18 cellular contexts compared by ENCODE assay signal in the genomic region with DNA sequence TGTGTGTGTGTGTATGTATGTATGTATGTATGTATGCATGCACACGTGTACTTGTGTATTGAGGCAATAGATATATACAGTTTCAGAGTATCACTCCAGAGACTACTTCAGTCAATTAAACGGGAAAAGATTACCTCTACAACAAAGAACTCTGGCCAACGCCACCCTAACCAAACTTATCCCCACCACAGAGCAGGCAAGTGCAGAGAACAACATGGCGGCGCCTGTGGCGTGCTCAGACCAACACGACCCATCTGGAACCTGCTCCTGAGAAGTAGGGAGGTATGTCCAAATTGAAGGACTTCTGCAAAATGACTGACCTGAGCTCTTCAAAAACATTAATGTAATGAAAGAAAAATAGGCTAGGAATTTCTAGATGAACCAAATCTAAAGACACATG. TPM values are rescaled to one million over a fixed set of nuclear protein-coding genes. Genes with fewer than 3 reads are reported as not detected.
DNase-seq lines count a peak whose midpoint lies in the region; ATAC-seq and TF ChIP-seq lines count a peak whose summit lies in the region.
"Had no signal": no experiment of that assay in that cellular context is flagged by ENCODE, and none has a peak within 500 bp of the region (broad histone marks: within the 10 kb centered on the region; RNA-seq: fewer than 3 reads in every experiment).

No MANE protein-coding gene starts in this region.

- DNase-seq in activated CD4-positive, alpha-beta memory T cell treated with anti-CD3 and anti-CD28 coated beads for 36 hours: no peak
- DNase-seq in activated CD4-positive, alpha-beta memory T cell treated with anti-CD3 and anti-CD28 coated beads, Interleukin-2, amount 10 ng/mL, durations not matched to agents 7 days and 5 days: no peak
- DNase-seq in GM13976 (ENCODE audit: low spot score) (peak; percentile 1), progenitor cell of endocrine pancreas (ENCODE audit: low spot score, unreplicated experiment) (no peak), NCI-H146 treated with DMSO at 0.1 percent for 48 hours (lab: John Stamatoyannopoulos, UW; ENCODE audit: unreplicated experiment) (no peak)
- no peak for DNase-seq in central memory CD8-positive, alpha-beta T cell (ENCODE audit: low spot score in 2 of 2)
- DNase-seq: amniotic stem cell; dermis blood vessel endothelial cell; immature natural killer cell; KBM-7; left lung; midbrain; NCI-H1930; NCI-H510A; spleen; stimulated activated CD4-positive, alpha-beta T cell treated with anti-CD3 and anti-CD28 coated beads, Interleukin-4, amount 100 ng/mL, for 4 hours had no signal

- TF ChIP-seq CTCF in GM13976 (IDR thresholded peaks at IDR 0.05; ENCODE audit: borderline replicate concordance, control extremely low read depth, extremely low read depth, insufficient read depth, missing control alignments) (no peak), progenitor cell of endocrine pancreas (IDR thresholded peaks at IDR 0.05; ENCODE audit: unreplicated experiment) (no peak)

- H3K9me3 Mint-ChIP-seq in activated CD4-positive, alpha-beta memory T cell treated with anti-CD3 and anti-CD28 coated beads for 36 hours: no peaks in the 10 kb centered on the region
- H3K9me3 Mint-ChIP-seq in activated CD4-positive, alpha-beta memory T cell treated with anti-CD3 and anti-CD28 coated beads, Interleukin-2, amount 10 ng/mL, durations not matched to agents 7 days and 5 days: no peaks in the 10 kb centered on the region
- H3K9me3 Mint-ChIP-seq in central memory CD8-positive, alpha-beta T cell: no peaks in the 10 kb centered on the region
- H3K9me3 Mint-ChIP-seq in progenitor cell of endocrine pancreas (ENCODE audit: low read depth): no peaks in the 10 kb centered on the region
- H3K9me3 Mint-ChIP-seq: immature natural killer cell had no signal

- H3K4me1 Mint-ChIP-seq in activated CD4-positive, alpha-beta memory T cell treated with anti-CD3 and anti-CD28 coated beads for 36 hours (ENCODE audit: low read depth): peaks cover 67% of the 10 kb centered on the region
- H3K4me1 Mint-ChIP-seq in activated CD4-positive, alpha-beta memory T cell treated with anti-CD3 and anti-CD28 coated beads, Interleukin-2, amount 10 ng/mL, durations not matched to agents 7 days and 5 days: peaks cover 75% of the 10 kb centered on the region
- H3K4me1 Mint-ChIP-seq in central memory CD8-positive, alpha-beta T cell: peaks cover 72% of the 10 kb centered on the region
- peaks cover 40% of the 10 kb centered on the region for H3K4me1 Mint-ChIP-seq in progenitor cell of endocrine pancreas (ENCODE audit: low read depth)

- POLR2A ChIA-PET in activated CD4-positive, alpha-beta memory T cell treated with anti-CD3 and anti-CD28 coated beads for 36 hours (lab: Charles Lee): no interaction called here
- POLR2A ChIA-PET in activated CD4-positive, alpha-beta memory T cell treated with anti-CD3 and anti-CD28 coated beads, Interleukin-2, amount 10 ng/mL, durations not matched to agents 7 days and 5 days (lab: Charles Lee): interaction anchor here (1.7 kb wide), 1 partner anchor 13 kb away, joined by 10 read pairs; a partner anchor contains a TSS

- no peak overlapping the region for H3K4me3 Mint-ChIP-seq in activated CD4-positive, alpha-beta memory T cell treated with anti-CD3 and anti-CD28 coated beads for 36 hours
- no peak overlapping the region for H3K4me3 Mint-ChIP-seq in activated CD4-positive, alpha-beta memory T cell treated with anti-CD3 and anti-CD28 coated beads, Interleukin-2, amount 10 ng/mL, durations not matched to agents 7 days and 5 days
- H3K4me3 Mint-ChIP-seq in central memory CD8-positive, alpha-beta T cell: no peak overlapping the region
- no peak overlapping the region for H3K4me3 Mint-ChIP-seq in progenitor cell of endocrine pancreas (ENCODE audit: low read depth)
- H3K4me3 Mint-ChIP-seq: immature natural killer cell had no signal

- ATAC-seq in central memory CD8-positive, alpha-beta T cell (replicated peaks; ENCODE audit: extremely low read depth, poor library complexity, severe bottlenecking): no peak
- no peak for ATAC-seq in HG02759 (IDR thresholded peaks at IDR 0.05; ENCODE audit: unreplicated experiment)
- no peak for ATAC-seq in GM21515 (IDR thresholded peaks at IDR 0.05; ENCODE audit: unreplicated experiment)
- ATAC-seq: left lung had no signal

- CTCF ChIA-PET in activated CD4-positive, alpha-beta memory T cell treated with anti-CD3 and anti-CD28 coated beads for 36 hours (lab: Charles Lee): no interaction called here
- CTCF ChIA-PET in activated CD4-positive, alpha-beta memory T cell treated with anti-CD3 and anti-CD28 coated beads, Interleukin-2, amount 10 ng/mL, durations not matched to agents 7 days and 5 days (lab: Charles Lee): no interaction called here

- in situ Hi-C loops in GM13976 (cut with MboI; ENCODE audit: low sequenced_read_pairs, unreplicated experiment): no loop called here

- intact Hi-C loops in activated CD4-positive, alpha-beta memory T cell treated with anti-CD3 and anti-CD28 coated beads for 36 hours (cut with micrococcal nuclease): no loop called here

- H3K27ac Mint-ChIP-seq in activated CD4-positive, alpha-beta memory T cell treated with anti-CD3 and anti-CD28 coated beads for 36 hours: peak overlapping the region; percentile 44
- no peak overlapping the region for H3K27ac Mint-ChIP-seq in activated CD4-positive, alpha-beta memory T cell treated with anti-CD3 and anti-CD28 coated beads, Interleukin-2, amount 10 ng/mL, durations not matched to agents 7 days and 5 days
- H3K27ac Mint-ChIP-seq in central memory CD8-positive, alpha-beta T cell (ENCODE audit: low read depth): peak overlapping the region; percentile 22
- peak overlapping the region; percentile 70 for H3K27ac Mint-ChIP-seq in progenitor cell of endocrine pancreas

- peaks cover 26% of the 10 kb centered on the region for H3K36me3 Mint-ChIP-seq in activated CD4-positive, alpha-beta memory T cell treated with anti-CD3 and anti-CD28 coated beads for 36 hours
- H3K36me3 Mint-ChIP-seq in activated CD4-positive, alpha-beta memory T cell treated with anti-CD3 and anti-CD28 coated beads, Interleukin-2, amount 10 ng/mL, durations not matched to agents 7 days and 5 days (ENCODE audit: low read depth): peaks cover 56% of the 10 kb centered on the region
- H3K36me3 Mint-ChIP-seq in central memory CD8-positive, alpha-beta T cell (ENCODE audit: insufficient read depth): peaks cover 35% of the 10 kb centered on the region
- peaks cover 8% of the 10 kb centered on the region for H3K36me3 Mint-ChIP-seq in progenitor cell of endocrine pancreas (ENCODE audit: insufficient read depth)

- no peaks in the 10 kb centered on the region for H3K27me3 Mint-ChIP-seq in activated CD4-positive, alpha-beta memory T cell treated with anti-CD3 and anti-CD28 coated beads for 36 hours
- H3K27me3 Mint-ChIP-seq in activated CD4-positive, alpha-beta memory T cell treated with anti-CD3 and anti-CD28 coated beads, Interleukin-2, amount 10 ng/mL, durations not matched to agents 7 days and 5 days: no peaks in the 10 kb centered on the region
- no peaks in the 10 kb centered on the region for H3K27me3 Mint-ChIP-seq in central memory CD8-positive, alpha-beta T cell
- H3K27me3 Mint-ChIP-seq in progenitor cell of endocrine pancreas: no peaks in the 10 kb centered on the region

RNA-seq across cellular contexts. Expression of a gene that starts 12.4 kb away (rescaled TPM):
- 100 to 1,000 TPM; 120 to 124 TPM for total RNA-seq in activated CD4-positive, alpha-beta memory T cell treated with anti-CD3 and anti-CD28 coated beads for 36 hours
- total RNA-seq in activated CD4-positive, alpha-beta memory T cell treated with anti-CD3 and anti-CD28 coated beads, Interleukin-2, amount 10 ng/mL, durations not matched to agents 7 days and 5 days: 100 to 1,000 TPM; 149 to 156 TPM
- total RNA-seq in progenitor cell of endocrine pancreas: 368 and 373 TPM in 2 replicates
